Comparison of ENCODE assay signal across 9 cellular contexts in genomic region chr14:49897414-49897813, GRCh38. TPM values are rescaled to one million over a fixed set of nuclear protein-coding genes. Genes with fewer than 3 reads are reported as not detected.
DNase-seq lines count a peak whose midpoint lies in the region; ATAC-seq and TF ChIP-seq lines count a peak whose summit lies in the region.
"Had no signal": no experiment of that assay in that cellular context is flagged by ENCODE, and none has a peak within 500 bp of the region (broad histone marks: within the 10 kb centered on the region; RNA-seq: fewer than 3 reads in every experiment).

No MANE protein-coding gene starts in this region.

- peak overlapping the region; percentile 94 for H3K4me3 Mint-ChIP-seq in activated CD8-positive, alpha-beta memory T cell treated with anti-CD3 and anti-CD28 coated beads, Interleukin-2, amount 10 ng/mL, durations not matched to agents 7 days and 5 days
- H3K4me3 Mint-ChIP-seq in activated CD4-positive, alpha-beta memory T cell treated with anti-CD3 and anti-CD28 coated beads, Interleukin-2, amount 10 ng/mL, durations not matched to agents 7 days and 5 days, result peak overlapping the region; percentile 96

- no peak for DNase-seq in activated CD8-positive, alpha-beta memory T cell treated with anti-CD3 and anti-CD28 coated beads, Interleukin-2, amount 10 ng/mL, durations not matched to agents 7 days and 5 days
- no peak for DNase-seq in activated CD8-positive, alpha-beta memory T cell treated with anti-CD3 and anti-CD28 coated beads, Interleukin-2, amount 50 U/mL, for 4 hours
- no peak for DNase-seq in activated CD4-positive, alpha-beta memory T cell treated with anti-CD3 and anti-CD28 coated beads, Interleukin-2, amount 10 ng/mL, durations not matched to agents 7 days and 5 days
- DNase-seq in foreskin keratinocyte (no peak), suprapubic skin (ENCODE audit: low spot score in 2 of 2) (no peak), GM19238 (ENCODE audit: insufficient read length, low spot score) (no peak), SW480 (ENCODE audit: low spot score) (no peak), CD1c-positive myeloid dendritic cell (ENCODE audit: extremely low spot score) (no peak)
- DNase-seq: KBM-7 had no signal

- H3K27me3 Mint-ChIP-seq in activated CD8-positive, alpha-beta memory T cell treated with anti-CD3 and anti-CD28 coated beads, Interleukin-2, amount 10 ng/mL, durations not matched to agents 7 days and 5 days, result no peaks in the 10 kb centered on the region
- H3K27me3 Mint-ChIP-seq in activated CD4-positive, alpha-beta memory T cell treated with anti-CD3 and anti-CD28 coated beads, Interleukin-2, amount 10 ng/mL, durations not matched to agents 7 days and 5 days, result no peaks in the 10 kb centered on the region

- no peak for TF ChIP-seq POLR2A in suprapubic skin (IDR thresholded peaks at IDR 0.05)

- CTCF ChIA-PET in activated CD8-positive, alpha-beta memory T cell treated with anti-CD3 and anti-CD28 coated beads, Interleukin-2, amount 10 ng/mL, durations not matched to agents 7 days and 5 days (lab: Charles Lee), result interaction anchor here (1.0 kb wide), 4 partner anchors 36 to 102 kb away, joined by 3 to 7 read pairs (median 4); no protein-coding TSS in a partner anchor
- CTCF ChIA-PET in activated CD4-positive, alpha-beta memory T cell treated with anti-CD3 and anti-CD28 coated beads, Interleukin-2, amount 10 ng/mL, durations not matched to agents 7 days and 5 days (lab: Charles Lee), result interaction anchor here (0.6 to 1.4 kb wide), 3 partner anchors 35 to 296 kb away, joined by 4 to 5 read pairs (median 5); no protein-coding TSS in a partner anchor

- peaks cover 26% of the 10 kb centered on the region for H3K4me1 ChIP-seq in foreskin keratinocyte
- peaks cover 46% of the 10 kb centered on the region for H3K4me1 ChIP-seq in suprapubic skin

- POLR2A ChIA-PET in activated CD4-positive, alpha-beta memory T cell treated with anti-CD3 and anti-CD28 coated beads, Interleukin-2, amount 10 ng/mL, durations not matched to agents 7 days and 5 days (lab: Charles Lee), result interaction anchor here (0.8 to 3.7 kb wide), 16 partner anchors 10 to 277 kb away, joined by 3 to 68 read pairs (median 5); partner anchors contain the start of genes MGAT2, RPL36AL and VCPKMT

- no peak for TF ChIP-seq EP300 in suprapubic skin (IDR thresholded peaks at IDR 0.05)

- peak overlapping the region; percentile 10 for H3K4me3 ChIP-seq in suprapubic skin

- no peak for TF ChIP-seq CTCF in foreskin keratinocyte (conservative IDR thresholded peaks at IDR 0.05)
- TF ChIP-seq CTCF in suprapubic skin (IDR thresholded peaks at IDR 0.05), result no peak

- H3K27ac ChIP-seq in foreskin keratinocyte (peak overlapping the region; percentile 67), suprapubic skin (peak overlapping the region; percentile 58)

- H3K36me3 Mint-ChIP-seq in activated CD8-positive, alpha-beta memory T cell treated with anti-CD3 and anti-CD28 coated beads, Interleukin-2, amount 10 ng/mL, durations not matched to agents 7 days and 5 days, result peaks cover 52% of the 10 kb centered on the region
- H3K36me3 Mint-ChIP-seq in activated CD4-positive, alpha-beta memory T cell treated with anti-CD3 and anti-CD28 coated beads, Interleukin-2, amount 10 ng/mL, durations not matched to agents 7 days and 5 days (ENCODE audit: low read depth), result peaks cover 63% of the 10 kb centered on the region

- peaks cover 4% of the 10 kb centered on the region for H3K36me3 ChIP-seq in suprapubic skin

- peak overlapping the region; percentile 99 for H3K27ac Mint-ChIP-seq in activated CD8-positive, alpha-beta memory T cell treated with anti-CD3 and anti-CD28 coated beads, Interleukin-2, amount 10 ng/mL, durations not matched to agents 7 days and 5 days
- H3K27ac Mint-ChIP-seq in activated CD4-positive, alpha-beta memory T cell treated with anti-CD3 and anti-CD28 coated beads, Interleukin-2, amount 10 ng/mL, durations not matched to agents 7 days and 5 days, result peak overlapping the region; percentile 100

- peaks cover 24% of the 10 kb centered on the region for H3K4me1 Mint-ChIP-seq in activated CD8-positive, alpha-beta memory T cell treated with anti-CD3 and anti-CD28 coated beads, Interleukin-2, amount 10 ng/mL, durations not matched to agents 7 days and 5 days
- peaks cover 28% of the 10 kb centered on the region for H3K4me1 Mint-ChIP-seq in activated CD4-positive, alpha-beta memory T cell treated with anti-CD3 and anti-CD28 coated beads, Interleukin-2, amount 10 ng/mL, durations not matched to agents 7 days and 5 days

- no peak for ATAC-seq in activated CD8-positive, alpha-beta memory T cell treated with anti-CD3 and anti-CD28 coated beads, Interleukin-2, amount 10 ng/mL, durations not matched to agents 7 days and 5 days
- ATAC-seq in foreskin keratinocyte, result no peak

- H3K27me3 ChIP-seq in foreskin keratinocyte, result no peaks in the 10 kb centered on the region
- no peaks in the 10 kb centered on the region for H3K27me3 ChIP-seq in suprapubic skin

- no peaks in the 10 kb centered on the region for H3K9me3 Mint-ChIP-seq in activated CD8-positive, alpha-beta memory T cell treated with anti-CD3 and anti-CD28 coated beads, Interleukin-2, amount 10 ng/mL, durations not matched to agents 7 days and 5 days (ENCODE audit: low read depth)
- peaks cover 2% of the 10 kb centered on the region for H3K9me3 Mint-ChIP-seq in activated CD4-positive, alpha-beta memory T cell treated with anti-CD3 and anti-CD28 coated beads, Interleukin-2, amount 10 ng/mL, durations not matched to agents 7 days and 5 days

- H3K9me3 ChIP-seq in suprapubic skin, result no peaks in the 10 kb centered on the region

- WGBS in suprapubic skin, result 56% methylated on average over 1 of the region's 1 CpG

RNA-seq across cellular contexts. Expression of gene ARF6, which starts 4.5 kb away (rescaled TPM):
- 100 to 1,000 TPM; 171 to 190 TPM for total RNA-seq in activated CD8-positive, alpha-beta memory T cell treated with anti-CD3 and anti-CD28 coated beads, Interleukin-2, amount 10 ng/mL, durations not matched to agents 7 days and 5 days
- total RNA-seq in activated CD4-positive, alpha-beta memory T cell treated with anti-CD3 and anti-CD28 coated beads, Interleukin-2, amount 10 ng/mL, durations not matched to agents 7 days and 5 days, result 100 to 1,000 TPM; 198 to 199 TPM
- 103 and 110 TPM in 2 replicates for total RNA-seq in foreskin keratinocyte
- polyA plus RNA-seq in foreskin keratinocyte, result 60.3 and 66.0 TPM in 2 replicates
- 100 to 1,000 TPM in 1 of 4 donors, 10 to 100 TPM in 3; 48.0 to 125 (median 85.3) TPM for total RNA-seq in suprapubic skin

RNA-seq across cellular contexts. Expression of gene NEMF, which starts 44.8 kb away (rescaled TPM):
- total RNA-seq in activated CD8-positive, alpha-beta memory T cell treated with anti-CD3 and anti-CD28 coated beads, Interleukin-2, amount 10 ng/mL, durations not matched to agents 7 days and 5 days, result 10 to 100 TPM; 78.7 to 82.8 TPM
- 10 to 100 TPM; 64.7 to 73.3 TPM for total RNA-seq in activated CD4-positive, alpha-beta memory T cell treated with anti-CD3 and anti-CD28 coated beads, Interleukin-2, amount 10 ng/mL, durations not matched to agents 7 days and 5 days
- 38.3 and 46.7 TPM in 2 replicates for total RNA-seq in foreskin keratinocyte
- polyA plus RNA-seq in foreskin keratinocyte, result 14.1 and 16.8 TPM in 2 replicates
- 100 to 1,000 TPM in 1 of 4 donors, 10 to 100 TPM in 3; 70.6 to 181 (median 81.5) TPM for total RNA-seq in suprapubic skin
